Comparison of ENCODE assay signal across 2 cellular contexts in the genomic region with DNA sequence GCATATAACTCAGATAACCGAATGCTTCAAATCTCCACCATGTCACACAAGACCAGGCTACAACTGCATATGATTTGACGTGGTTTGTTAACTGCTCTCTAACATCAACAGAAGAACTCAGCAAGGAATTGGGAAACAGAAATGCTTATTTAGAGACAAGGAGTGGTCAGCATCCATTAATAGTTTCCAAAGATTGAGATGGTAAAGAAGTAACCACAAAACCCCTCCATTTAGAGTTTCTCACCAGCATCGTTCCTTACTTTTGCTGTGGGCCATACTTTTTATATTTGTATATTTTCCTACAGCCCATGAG.
TF ChIP-seq lines count a peak whose summit lies in the region.

No MANE protein-coding gene starts in this region.

TF ChIP-seq in liver, 16 proteins besides CTCF, POLR2A, EP300 and RAD21:
- no peak for TF ChIP-seq TAF1 (conservative IDR thresholded peaks at IDR 0.05)
- no peak for TF ChIP-seq HNF4G (IDR thresholded peaks at IDR 0.05)
- TF ChIP-seq EGR1 (IDR thresholded peaks at IDR 0.05; ENCODE audit: low read depth in 2 of 2): no peak
- no peak for TF ChIP-seq HNF4A (conservative IDR thresholded peaks at IDR 0.05)
- TF ChIP-seq, protein P1, sequence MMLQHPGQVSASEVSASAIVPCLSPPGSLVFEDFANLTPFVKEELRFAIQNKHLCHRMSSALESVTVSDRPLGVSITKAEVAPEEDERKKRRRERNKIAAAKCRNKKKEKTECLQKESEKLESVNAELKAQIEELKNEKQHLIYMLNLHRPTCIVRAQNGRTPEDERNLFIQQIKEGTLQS (IDR thresholded peaks at IDR 0.05): no peak
- TF ChIP-seq YY1 (IDR thresholded peaks at IDR 0.05): no peak
- TF ChIP-seq, protein P2, sequence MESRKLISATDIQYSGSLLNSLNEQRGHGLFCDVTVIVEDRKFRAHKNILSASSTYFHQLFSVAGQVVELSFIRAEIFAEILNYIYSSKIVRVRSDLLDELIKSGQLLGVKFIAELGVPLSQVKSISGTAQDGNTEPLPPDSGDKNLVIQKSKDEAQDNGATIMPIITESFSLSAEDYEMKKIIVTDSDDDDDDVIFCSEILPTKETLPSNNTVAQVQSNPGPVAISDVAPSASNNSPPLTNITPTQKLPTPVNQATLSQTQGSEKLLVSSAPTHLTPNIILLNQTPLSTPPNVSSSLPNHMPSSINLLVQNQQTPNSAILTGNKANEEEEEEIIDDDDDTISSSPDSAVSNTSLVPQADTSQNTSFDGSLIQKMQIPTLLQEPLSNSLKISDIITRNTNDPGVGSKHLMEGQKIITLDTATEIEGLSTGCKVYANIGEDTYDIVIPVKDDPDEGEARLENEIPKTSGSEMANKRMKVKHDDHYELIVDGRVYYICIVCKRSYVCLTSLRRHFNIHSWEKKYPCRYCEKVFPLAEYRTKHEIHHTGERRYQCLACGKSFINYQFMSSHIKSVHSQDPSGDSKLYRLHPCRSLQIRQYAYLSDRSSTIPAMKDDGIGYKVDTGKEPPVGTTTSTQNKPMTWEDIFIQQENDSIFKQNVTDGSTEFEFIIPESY (IDR thresholded peaks at IDR 0.05): no peak
- TF ChIP-seq, protein P3, sequence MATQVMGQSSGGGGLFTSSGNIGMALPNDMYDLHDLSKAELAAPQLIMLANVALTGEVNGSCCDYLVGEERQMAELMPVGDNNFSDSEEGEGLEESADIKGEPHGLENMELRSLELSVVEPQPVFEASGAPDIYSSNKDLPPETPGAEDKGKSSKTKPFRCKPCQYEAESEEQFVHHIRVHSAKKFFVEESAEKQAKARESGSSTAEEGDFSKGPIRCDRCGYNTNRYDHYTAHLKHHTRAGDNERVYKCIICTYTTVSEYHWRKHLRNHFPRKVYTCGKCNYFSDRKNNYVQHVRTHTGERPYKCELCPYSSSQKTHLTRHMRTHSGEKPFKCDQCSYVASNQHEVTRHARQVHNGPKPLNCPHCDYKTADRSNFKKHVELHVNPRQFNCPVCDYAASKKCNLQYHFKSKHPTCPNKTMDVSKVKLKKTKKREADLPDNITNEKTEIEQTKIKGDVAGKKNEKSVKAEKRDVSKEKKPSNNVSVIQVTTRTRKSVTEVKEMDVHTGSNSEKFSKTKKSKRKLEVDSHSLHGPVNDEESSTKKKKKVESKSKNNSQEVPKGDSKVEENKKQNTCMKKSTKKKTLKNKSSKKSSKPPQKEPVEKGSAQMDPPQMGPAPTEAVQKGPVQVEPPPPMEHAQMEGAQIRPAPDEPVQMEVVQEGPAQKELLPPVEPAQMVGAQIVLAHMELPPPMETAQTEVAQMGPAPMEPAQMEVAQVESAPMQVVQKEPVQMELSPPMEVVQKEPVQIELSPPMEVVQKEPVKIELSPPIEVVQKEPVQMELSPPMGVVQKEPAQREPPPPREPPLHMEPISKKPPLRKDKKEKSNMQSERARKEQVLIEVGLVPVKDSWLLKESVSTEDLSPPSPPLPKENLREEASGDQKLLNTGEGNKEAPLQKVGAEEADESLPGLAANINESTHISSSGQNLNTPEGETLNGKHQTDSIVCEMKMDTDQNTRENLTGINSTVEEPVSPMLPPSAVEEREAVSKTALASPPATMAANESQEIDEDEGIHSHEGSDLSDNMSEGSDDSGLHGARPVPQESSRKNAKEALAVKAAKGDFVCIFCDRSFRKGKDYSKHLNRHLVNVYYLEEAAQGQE (IDR thresholded peaks at IDR 0.05): no peak

TF ChIP-seq in HepG2, 621 proteins besides CTCF, POLR2A, EP300 and RAD21:
- TF ChIP-seq ZNF331 (CRISPR knock-in tag; IDR thresholded peaks at IDR 0.05): no peak
- no peak for TF ChIP-seq FOXP1 (IDR thresholded peaks at IDR 0.05)
- TF ChIP-seq FOXP1 (CRISPR knock-in tag; IDR thresholded peaks at IDR 0.05): no peak
- no peak for TF ChIP-seq NRL (CRISPR knock-in tag; IDR thresholded peaks at IDR 0.05; ENCODE audit: borderline replicate concordance)
- no peak for TF ChIP-seq RELA (CRISPR knock-in tag; IDR thresholded peaks at IDR 0.05)
